ENCODE assay signal across 17 cellular contexts in the genomic region with DNA sequence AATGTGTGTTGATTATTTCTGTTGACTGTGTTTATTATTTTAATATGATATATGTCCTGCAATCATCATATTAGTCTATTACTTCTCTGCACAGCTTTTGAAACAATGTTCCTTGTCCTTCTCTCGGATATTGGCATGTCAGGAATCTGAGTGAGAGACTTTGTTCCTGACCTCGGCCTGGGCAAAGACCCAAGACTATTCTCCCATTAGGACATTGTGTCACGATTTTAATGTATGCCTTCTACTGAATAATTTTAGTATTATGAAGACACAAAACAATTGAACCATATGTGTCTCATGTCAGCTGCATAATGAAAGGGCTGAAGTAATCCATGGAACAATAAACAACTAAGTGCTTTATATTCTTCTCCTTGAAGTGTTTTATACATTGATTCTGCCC.
A peak's percentile ranks its signal among the peaks of the same experiment; 100 is the strongest.
DNase-seq lines count a peak whose midpoint lies in the region; ATAC-seq and TF ChIP-seq lines count a peak whose summit lies in the region.
"Had no signal": no experiment of that assay in that cellular context is flagged by ENCODE, and none has a peak within 500 bp of the region (broad histone marks: within the 10 kb centered on the region; RNA-seq: fewer than 3 reads in every experiment).

No MANE protein-coding gene starts in this region.

- ATAC-seq in GM19324 (IDR thresholded peaks at IDR 0.05; ENCODE audit: low FRiP score, unreplicated experiment): no peak
- no peak for ATAC-seq in HG02840 (IDR thresholded peaks at IDR 0.05; ENCODE audit: low FRiP score, unreplicated experiment)
- ATAC-seq: HepG2, right lobe of liver, T-helper 17 cell had no signal

- H3K27ac ChIP-seq in sigmoid colon: no peak overlapping the region
- H3K27ac ChIP-seq: neural progenitor cell, right lobe of liver had no signal

- whole genome bisulfite sequencing in sigmoid colon, 2 donors: 41 to 56% methylated on average over 3 of the region's 3 CpGs

- H3K4me3 ChIP-seq in MG63: no peak overlapping the region
- H3K4me3 ChIP-seq in sigmoid colon: no peak overlapping the region
- H3K4me3 ChIP-seq: neural progenitor cell, right lobe of liver had no signal

- no peaks in the 10 kb centered on the region for H3K27me3 ChIP-seq in MG63
- H3K27me3 ChIP-seq in sigmoid colon: no peaks in the 10 kb centered on the region
- H3K27me3 ChIP-seq: neural progenitor cell, right lobe of liver had no signal

- no peak for TF ChIP-seq CTCF in chondrocyte (IDR thresholded peaks at IDR 0.05)
- no peak for TF ChIP-seq CTCF in sigmoid colon (IDR thresholded peaks at IDR 0.05)

- H3K4me3 Mint-ChIP-seq in chondrocyte (ENCODE audit: unreplicated experiment): no peak overlapping the region
- H3K4me3 Mint-ChIP-seq: activated naive CD8-positive, alpha-beta T cell; activated T-cell treated with anti-CD3 and anti-CD28 coated beads, Interleukin-2, amount 50 U/mL, for 24 hours; neural progenitor cell; T-helper 17 cell had no signal

- TF ChIP-seq EP300 in sigmoid colon (IDR thresholded peaks at IDR 0.05): no peak

- H3K9me3 ChIP-seq in MG63 (no peaks in the 10 kb centered on the region), sigmoid colon (no peaks in the 10 kb centered on the region)
- H3K9me3 ChIP-seq: right lobe of liver had no signal

- peak overlapping the region; percentile 73 for H3K27ac Mint-ChIP-seq in chondrocyte (ENCODE audit: unreplicated experiment)
- H3K27ac Mint-ChIP-seq: activated naive CD8-positive, alpha-beta T cell; activated T-cell treated with anti-CD3 and anti-CD28 coated beads, Interleukin-2, amount 50 U/mL, for 24 hours; T-helper 17 cell had no signal

- DNase-seq in Daoy (ENCODE audit: low read depth) (peak; percentile 13), MG63 (peak; percentile 45), chondrocyte (ENCODE audit: low spot score) (no peak), myocyte (ENCODE audit: low read depth) (peak; percentile 56), sigmoid colon (no peak)
- DNase-seq in activated CD8-positive, alpha-beta memory T cell treated with anti-CD3 and anti-CD28 coated beads, Interleukin-2, amount 50 U/mL, for 48 hours: no peak
- DNase-seq: activated CD4-positive, alpha-beta T cell treated with anti-CD3 and anti-CD28 coated beads for 1 hour; activated T-cell treated with anti-CD3 and anti-CD28 coated beads, Interleukin-2, amount 50 U/mL, for 24 hours; NCI-H524; right lobe of liver; stimulated activated naive CD4-positive, alpha-beta T cell; T-helper 17 cell had no signal

- TF ChIP-seq POLR2A in sigmoid colon (IDR thresholded peaks at IDR 0.05): no peak

- H3K36me3 ChIP-seq in MG63: no peaks in the 10 kb centered on the region
- H3K36me3 ChIP-seq in sigmoid colon: no peaks in the 10 kb centered on the region
- H3K36me3 ChIP-seq: neural progenitor cell, right lobe of liver had no signal

- intact Hi-C loops in sigmoid colon (cut with DNase I): no loop called here

- peaks cover 42% of the 10 kb centered on the region for H3K4me1 Mint-ChIP-seq in chondrocyte (ENCODE audit: low read depth)
- H3K4me1 Mint-ChIP-seq: T-helper 17 cell had no signal

- no peaks in the 10 kb centered on the region for H3K4me1 ChIP-seq in sigmoid colon
- H3K4me1 ChIP-seq: neural progenitor cell, right lobe of liver had no signal

- H3K36me3 Mint-ChIP-seq in chondrocyte (ENCODE audit: low read depth): no peaks in the 10 kb centered on the region
- H3K36me3 Mint-ChIP-seq: activated naive CD8-positive, alpha-beta T cell; neural progenitor cell had no signal

- no peaks in the 10 kb centered on the region for H3K9me3 Mint-ChIP-seq in chondrocyte (ENCODE audit: low read depth)
- H3K9me3 Mint-ChIP-seq: activated T-cell treated with anti-CD3 and anti-CD28 coated beads, Interleukin-2, amount 50 U/mL, for 24 hours; neural progenitor cell had no signal

- H3K27me3 Mint-ChIP-seq in chondrocyte (ENCODE audit: low read depth): no peaks in the 10 kb centered on the region
- H3K27me3 Mint-ChIP-seq: activated naive CD8-positive, alpha-beta T cell; activated T-cell treated with anti-CD3 and anti-CD28 coated beads, Interleukin-2, amount 50 U/mL, for 24 hours; T-helper 17 cell had no signal

Comparison
In these comparisons a context has a peak if more than half of its experiments do, and no peak if none do; other contexts are left out.
1. DNase-seq: peak in Daoy (single experiment), MG63 (single experiment) and myocyte (single experiment); none in chondrocyte (single experiment), activated CD8-positive, alpha-beta memory T cell treated with anti-CD3 and anti-CD28 coated beads, Interleukin-2, amount 50 U/mL, for 48 hours (single experiment) and sigmoid colon (single experiment).